In genomic region chr6:36745836-36746235, GRCh38 we compare ENCODE assay signal across 21 cellular contexts. TPM values are rescaled to one million over a fixed set of nuclear protein-coding genes. Genes with fewer than 3 reads are reported as not detected.
"Had no signal": no experiment of that assay in that cellular context is flagged by ENCODE, and none has a peak within 500 bp of the region (broad histone marks: within the 10 kb centered on the region; RNA-seq: fewer than 3 reads in every experiment).

No MANE protein-coding gene starts in this region.

- H3K36me3 ChIP-seq: esophagus squamous epithelium, tibial artery, upper lobe of left lung had no signal

- H3K9me3 ChIP-seq: vagina had no signal

- H3K4me1 ChIP-seq: tibial artery, upper lobe of left lung had no signal

- H3K4me3 Mint-ChIP-seq: nephron had no signal

- H3K4me3 ChIP-seq: dorsolateral prefrontal cortex, esophagus squamous epithelium, lung, tibial artery, upper lobe of left lung, vagina had no signal

- DNase-seq: cortex of kidney; dorsolateral prefrontal cortex; effector CD8-positive, alpha-beta T cell; esophagus squamous epithelium; foreskin fibroblast; hippocampal formation; left colon; left ventricle myocardium superior; mesenchymal stem cell; midbrain; small intestine; stimulated activated CD4-positive, alpha-beta T cell treated with anti-CD3 and anti-CD28 coated beads, Interleukin-12 subunit alpha, Interleukin-12 subunit beta, amount 100 ng/mL, for 4 hours; stimulated activated naive CD8-positive, alpha-beta T cell treated with anti-CD3 and anti-CD28 coated beads, Interleukin-15, Interleukin-2, amounts not matched to agents 100 U/mL and 50 U/mL, for 24 hours; tibial artery; upper lobe of left lung had no signal

- ATAC-seq: left colon; left ventricle myocardium superior; stimulated activated naive CD8-positive, alpha-beta T cell treated with anti-CD3 and anti-CD28 coated beads, Interleukin-15, Interleukin-2, amounts not matched to agents 100 U/mL and 50 U/mL, for 24 hours had no signal

- H3K27ac Mint-ChIP-seq: nephron had no signal

- H3K27me3 ChIP-seq: dorsolateral prefrontal cortex, esophagus squamous epithelium, upper lobe of left lung, vagina had no signal

- H3K4me1 Mint-ChIP-seq: nephron had no signal

- H3K27ac ChIP-seq: dorsolateral prefrontal cortex, epithelial cell of prostate, esophagus squamous epithelium, tibial artery, upper lobe of left lung, vagina had no signal

RNA-seq across cellular contexts. Expression of gene RAB44, which starts 48.2 kb away (rescaled TPM):
- total RNA-seq: kidney epithelial cell, pulmonary artery endothelial cell had no signal
